1 cellular context compared by ENCODE assay signal in genomic region chr9:130058154-130058553, GRCh38.
TF ChIP-seq lines count a peak whose summit lies in the region.

No MANE protein-coding gene starts in this region.

TF ChIP-seq in SK-N-SH treated with all-trans-retinoic acid at 6 μM for 48 hours, 23 proteins besides CTCF, POLR2A, EP300 and RAD21 (continued from another document):
- TF ChIP-seq POU6F1 (CRISPR knock-in tag; IDR thresholded peaks at IDR 0.05; ENCODE audit: borderline replicate concordance, low read depth) (no peak), ZFP30 (CRISPR knock-in tag; IDR thresholded peaks at IDR 0.05) (no peak)
